In the genomic region with DNA sequence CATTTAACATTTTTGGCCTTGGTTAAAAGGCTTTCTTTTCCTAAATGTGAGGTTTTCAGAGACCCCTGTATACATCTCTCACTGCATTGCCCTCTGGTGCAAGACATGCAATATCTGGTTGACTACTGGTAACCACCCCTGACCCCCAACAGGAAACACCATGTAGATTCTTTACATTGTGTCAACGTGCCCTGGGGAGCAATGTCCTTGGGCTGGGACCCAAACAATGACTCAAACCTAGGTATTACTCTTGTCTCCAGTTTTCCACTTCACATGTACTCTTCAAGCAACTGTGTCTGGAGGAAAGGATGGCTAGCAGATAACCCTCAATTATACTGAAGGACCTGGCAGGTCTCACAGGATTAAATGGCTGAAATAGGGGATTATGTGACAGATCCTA, we compare ENCODE assay signal across 23 cellular contexts. TPM values are rescaled to one million over a fixed set of nuclear protein-coding genes. Genes with fewer than 3 reads are reported as not detected.
"Had no signal": no experiment of that assay in that cellular context is flagged by ENCODE, and none has a peak within 500 bp of the region (broad histone marks: within the 10 kb centered on the region; RNA-seq: fewer than 3 reads in every experiment).

No MANE protein-coding gene starts in this region.

- H3K27ac Mint-ChIP-seq: activated CD4-positive, alpha-beta T cell treated with anti-CD3 and anti-CD28 coated beads, Interleukin-2, amount 10 ng/mL, durations not matched to agents 7 days and 5 days; activated naive CD8-positive, alpha-beta T cell treated with anti-CD3 and anti-CD28 coated beads for 36 hours; activated T-helper 1 cell treated with anti-CD3 and anti-CD28 coated beads, Interleukin-12 subunit alpha, Interleukin-12 subunit beta, Interleukin-2, Interleukin-4 antibody, amounts not matched to agents 30 ng/mL and 10 ng/mL and 1 ng/mL, durations not matched to agents 14 hours and 24 hours and 36 hours; naive B cell had no signal

- ATAC-seq: left colon, lower lobe of right lung had no signal

- H3K36me3 ChIP-seq: lower lobe of right lung, right atrium auricular region, tibial nerve, vagina had no signal

- H3K27ac ChIP-seq: epithelial cell of prostate, lower lobe of right lung, right atrium auricular region, skin epidermis, tibial nerve, vagina had no signal

- H3K4me3 Mint-ChIP-seq: activated CD4-positive, alpha-beta T cell treated with anti-CD3 and anti-CD28 coated beads, Interleukin-2, amount 10 ng/mL, durations not matched to agents 7 days and 5 days; activated naive CD8-positive, alpha-beta T cell treated with anti-CD3 and anti-CD28 coated beads for 36 hours; activated T-helper 1 cell treated with anti-CD3 and anti-CD28 coated beads, Interleukin-12 subunit alpha, Interleukin-12 subunit beta, Interleukin-2, Interleukin-4 antibody, amounts not matched to agents 30 ng/mL and 10 ng/mL and 1 ng/mL, durations not matched to agents 14 hours and 24 hours and 36 hours had no signal

- H3K4me3 ChIP-seq: lower lobe of right lung, vagina had no signal

- DNase-seq: activated CD4-positive, alpha-beta T cell treated with anti-CD3 and anti-CD28 coated beads, Interleukin-2, amount 10 ng/mL, durations not matched to agents 7 days and 5 days; activated CD8-positive, alpha-beta memory T cell treated with anti-CD3 and anti-CD28 coated beads, Interleukin-2, amount 50 U/mL, for 48 hours; activated naive CD8-positive, alpha-beta T cell treated with anti-CD3 and anti-CD28 coated beads for 36 hours; amygdala; cerebellar nuclear complex; effector CD8-positive, alpha-beta T cell; foreskin melanocyte; head of caudate nucleus; left colon; lower lobe of right lung; naive B cell; nucleus accumbens; stimulated activated CD4-positive, alpha-beta T cell treated with anti-CD3 and anti-CD28 coated beads, Interleukin-15, amount 100 ng/mL, for 24 hours; stimulated activated CD4-positive, alpha-beta T cell treated with anti-CD3 and anti-CD28 coated beads, Interleukin-4, amount 100 ng/mL, for 1 hour; stimulated activated naive CD4-positive, alpha-beta T cell had no signal

- H3K9me3 ChIP-seq: lower lobe of right lung, vagina had no signal

RNA-seq across cellular contexts. Expression of gene GPR83, which starts 1.1 kb away (rescaled TPM):
- total RNA-seq: activated T-helper 1 cell treated with anti-CD3 and anti-CD28 coated beads, Interleukin-12 subunit alpha, Interleukin-12 subunit beta, Interleukin-2, Interleukin-4 antibody, amounts not matched to agents 30 ng/mL and 10 ng/mL and 1 ng/mL, durations not matched to agents 14 hours and 24 hours and 36 hours; fibroblast of lung; lower lobe of right lung; subcutaneous adipose tissue; vagina had no signal
